ENCODE assay signal across 16 cellular contexts in the genomic region with DNA sequence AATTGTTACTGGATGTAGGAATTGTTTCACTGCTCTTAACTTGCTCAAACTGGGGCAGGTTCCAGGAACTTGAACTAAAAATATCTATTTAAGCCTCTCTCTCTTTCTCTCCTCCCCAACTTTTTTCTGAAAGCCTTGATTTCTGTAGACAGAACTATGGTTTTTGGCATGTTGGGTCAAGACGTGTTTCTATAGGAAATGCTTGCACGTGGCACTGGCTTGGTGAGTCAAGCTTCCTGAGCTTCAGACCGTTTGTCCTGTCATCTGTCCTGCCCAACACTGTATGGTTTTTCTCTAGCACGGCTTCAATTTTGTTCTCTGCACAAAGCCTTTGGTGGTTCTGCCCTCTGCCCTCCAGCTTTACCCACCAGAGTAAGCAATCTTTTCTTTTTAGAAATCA. TPM values are rescaled to one million over a fixed set of nuclear protein-coding genes. Genes with fewer than 3 reads are reported as not detected.
A peak's percentile ranks its signal among the peaks of the same experiment; 100 is the strongest.
DNase-seq lines count a peak whose midpoint lies in the region; ATAC-seq, FAIRE-seq and TF ChIP-seq lines count a peak whose summit lies in the region.
"Had no signal": no experiment of that assay in that cellular context is flagged by ENCODE, and none has a peak within 500 bp of the region (broad histone marks: within the 10 kb centered on the region; RNA-seq: fewer than 3 reads in every experiment).

No MANE protein-coding gene starts in this region.

- peak; percentile 81 for ATAC-seq in RWPE2 (ENCODE audit: low read depth)
- ATAC-seq in GM18907 (IDR thresholded peaks at IDR 0.05; ENCODE audit: unreplicated experiment), result no peak
- ATAC-seq: Right ventricle myocardium inferior had no signal

- no peak for TF ChIP-seq POLR2A in endothelial cell of umbilical vein (IDR thresholded peaks at IDR 0.05; ENCODE audit: low read depth, low read length)

- H3K4me3 ChIP-seq in RWPE2 (ENCODE audit: severe bottlenecking) (no peak overlapping the region), endothelial cell of umbilical vein (replicated peaks in 1 of 3; ENCODE audit: insufficient read depth in 1 of 3, low read depth in 1 of 3, low read length in 3 of 3) (no peak overlapping the region), Karpas-422 (ENCODE audit: low read length) (no peak overlapping the region)
- H3K4me3 ChIP-seq: cardiac muscle cell had no signal

- H3K4me2 ChIP-seq in endothelial cell of umbilical vein (ENCODE audit: insufficient read depth, low read length) (peak overlapping the region; percentile 48), Karpas-422 (ENCODE audit: low read depth, low read length, poor library complexity, severe bottlenecking) (no peak overlapping the region)

- H4K20me1 ChIP-seq in endothelial cell of umbilical vein (replicated peaks; ENCODE audit: control insufficient read depth, extremely low read depth, insufficient read depth, low read length) (no peaks in the 10 kb centered on the region), Karpas-422 (ENCODE audit: insufficient read depth, low read depth, low read length) (no peaks in the 10 kb centered on the region)

- H3K4me1 ChIP-seq in RWPE2 (ENCODE audit: insufficient read depth, poor library complexity, severe bottlenecking) (peaks cover 21% of the 10 kb centered on the region), endothelial cell of umbilical vein (ENCODE audit: control insufficient read depth, extremely low read depth, insufficient read depth, low read length) (peaks cover 22% of the 10 kb centered on the region), Karpas-422 (ENCODE audit: low read length) (no peaks in the 10 kb centered on the region)

- no peak overlapping the region for H2AFZ ChIP-seq in endothelial cell of umbilical vein (ENCODE audit: low read depth, low read length)
- H2AFZ ChIP-seq in Karpas-422 (ENCODE audit: low read length), result no peak overlapping the region

- FAIRE-seq in endothelial cell of umbilical vein (lab: Jason Lieb, UNC), result peak; percentile 84
- FAIRE-seq: kidney had no signal

- H3K9ac ChIP-seq in endothelial cell of umbilical vein (replicated peaks; ENCODE audit: extremely low read depth, insufficient read depth, low read length) (no peak overlapping the region), Karpas-422 (ENCODE audit: low read length) (no peak overlapping the region)

- DNase-seq in HFFc6 (no peak), RWPE2 (ENCODE audit: low spot score) (no peak), endothelial cell of umbilical vein (ENCODE audit: low read depth, low spot score) (peak; percentile 67), osteocyte (ENCODE audit: extremely low spot score, unreplicated experiment) (peak; percentile 8), Karpas-422 (no peak), amygdala (lab: John Stamatoyannopoulos, UW) (no peak), NCI-H526 (lab: John Stamatoyannopoulos, UW) (no peak)
- DNase-seq: kidney, naive B cell, NCI-H1092 treated with DMSO at 0.1 percent for 48 hours, NCI-H446 treated with DMSO at 0.1 percent for 48 hours had no signal

- intact Hi-C loops in endothelial cell of umbilical vein (cut with micrococcal nuclease), result loop anchor here (1.0 kb wide), 1 partner anchor 14 kb away; a partner anchor contains a TSS

- H3K9me3 ChIP-seq in RWPE2 (ENCODE audit: severe bottlenecking), result no peaks in the 10 kb centered on the region
- H3K9me3 ChIP-seq in endothelial cell of umbilical vein (replicated peaks; ENCODE audit: control insufficient read depth, insufficient read depth, low read length), result no peaks in the 10 kb centered on the region
- H3K9me3 ChIP-seq in Karpas-422 (ENCODE audit: low read length), result no peaks in the 10 kb centered on the region

- H3K4me1 Mint-ChIP-seq in HFFc6 (ENCODE audit: low read depth), result peaks cover 25% of the 10 kb centered on the region
- H3K4me1 Mint-ChIP-seq in osteocyte (ENCODE audit: unreplicated experiment), result no peaks in the 10 kb centered on the region

- POLR2A ChIA-PET in endothelial cell of umbilical vein (lab: Charles Lee), result interaction anchor here (0.7 kb wide), 1 partner anchor 801 kb away, joined by 3 read pairs; no protein-coding TSS in a partner anchor

- no peaks in the 10 kb centered on the region for H3K27me3 ChIP-seq in RWPE2 (ENCODE audit: insufficient read depth, poor library complexity, severe bottlenecking)
- no peaks in the 10 kb centered on the region for H3K27me3 ChIP-seq in endothelial cell of umbilical vein (ENCODE audit: control insufficient read depth in 2 of 2, insufficient read depth in 2 of 2, low read length in 2 of 2)
- H3K27me3 ChIP-seq in Karpas-422 (ENCODE audit: low read length), result no peaks in the 10 kb centered on the region
- H3K27me3 ChIP-seq: cardiac muscle cell had no signal

- dilution Hi-C loops in endothelial cell of umbilical vein (cut with MboI; ENCODE audit: extremely low pct_ligation_motif_present, low sequenced_read_pairs), result no loop called here

- H3K4me3 Mint-ChIP-seq in HFFc6, result no peak overlapping the region
- no peak overlapping the region for H3K4me3 Mint-ChIP-seq in osteocyte (ENCODE audit: unreplicated experiment)
- H3K4me3 Mint-ChIP-seq: naive B cell, type B pancreatic cell had no signal

- peak overlapping the region; percentile 62 for H3K27ac ChIP-seq in RWPE2 (ENCODE audit: poor library complexity, severe bottlenecking)
- H3K27ac ChIP-seq in endothelial cell of umbilical vein (ENCODE audit: insufficient read depth, low read depth, low read length), result peak overlapping the region; percentile 57
- H3K27ac ChIP-seq in Karpas-422 (ENCODE audit: low read length), result no peak overlapping the region
- H3K27ac ChIP-seq: cardiac muscle cell, VCaP had no signal

- no peaks in the 10 kb centered on the region for H3K79me2 ChIP-seq in endothelial cell of umbilical vein (ENCODE audit: control insufficient read depth, insufficient read depth, low read length)
- H3K79me2 ChIP-seq in Karpas-422 (ENCODE audit: low read length), result no peaks in the 10 kb centered on the region

- peaks cover 64% of the 10 kb centered on the region for H3K36me3 ChIP-seq in RWPE2 (ENCODE audit: low read depth)
- peaks cover 14 to 17% of the 10 kb centered on the region in 2 experiments for H3K36me3 ChIP-seq in endothelial cell of umbilical vein (ENCODE audit: control insufficient read depth in 2 of 2, extremely low read depth in 1 of 2, insufficient read depth in 2 of 2, low read length in 2 of 2)
- peaks cover 42% of the 10 kb centered on the region for H3K36me3 ChIP-seq in Karpas-422 (ENCODE audit: insufficient read depth, low read length)

- H3K9me3 Mint-ChIP-seq in HFFc6 (no peaks in the 10 kb centered on the region), osteocyte (ENCODE audit: unreplicated experiment) (no peaks in the 10 kb centered on the region)
- H3K9me3 Mint-ChIP-seq: naive B cell, type B pancreatic cell had no signal

- H3K9me1 ChIP-seq in endothelial cell of umbilical vein (replicated peaks; ENCODE audit: control insufficient read depth, extremely low read depth, insufficient read depth, low read length), result no peaks in the 10 kb centered on the region

- H3K27me3 Mint-ChIP-seq in HFFc6 (ENCODE audit: insufficient read depth) (peaks cover 3% of the 10 kb centered on the region; the same call in 1 of the 2 replicates), osteocyte (ENCODE audit: unreplicated experiment) (no peaks in the 10 kb centered on the region)
- H3K27me3 Mint-ChIP-seq: naive B cell, type B pancreatic cell had no signal

- no peaks in the 10 kb centered on the region for H3K9me2 ChIP-seq in Karpas-422 (replicated peaks; ENCODE audit: insufficient read depth, low read length)

- H3K36me3 Mint-ChIP-seq in HFFc6 (ENCODE audit: low read depth) (peaks cover 47% of the 10 kb centered on the region), osteocyte (ENCODE audit: unreplicated experiment) (peaks cover 63% of the 10 kb centered on the region)

- no TSS peak for BruUV-seq in endothelial cell of umbilical vein (replicated peaks; lab: Mats Ljungman, UMichigan)

- CTCF ChIA-PET in endothelial cell of umbilical vein (lab: Charles Lee), result interaction anchor here (0.8 to 1.5 kb wide), 5 partner anchors 18 to 238 kb away, joined by 3 to 7 read pairs (median 4); no protein-coding TSS in a partner anchor

- no peak for TF ChIP-seq CTCF in HFFc6 (IDR thresholded peaks at IDR 0.05)
- no peak for TF ChIP-seq CTCF in RWPE2 (IDR thresholded peaks at IDR 0.05; ENCODE audit: poor library complexity, severe bottlenecking)
- TF ChIP-seq CTCF in endothelial cell of umbilical vein (IDR thresholded peaks at IDR 0.05; ENCODE audit: extremely low read depth in 1 of 2, insufficient read depth in 1 of 2, low read depth in 1 of 2, low read length in 2 of 2), result no peak
- TF ChIP-seq CTCF in osteocyte (IDR thresholded peaks at IDR 0.05), result no peak

- H3K27ac Mint-ChIP-seq in HFFc6 (peak overlapping the region; percentile 18; the same call in 1 of the 2 replicates), osteocyte (ENCODE audit: unreplicated experiment) (no peak overlapping the region)
- H3K27ac Mint-ChIP-seq: type B pancreatic cell had no signal

RNA-seq across cellular contexts. Expression of a gene that starts 13.5 kb away (rescaled TPM):
- 10 to 100 TPM; 13.9 to 17.2 (median 15.8) TPM for total RNA-seq in HFFc6 (2021; fragmentation: NEBNext Ultra II Directional; extraction: Animal tissue kit (Norgen Biotek cat#: 25700))
- 16.0 and 18.2 TPM in 2 replicates for total RNA-seq in endothelial cell of umbilical vein
- 8.7 and 8.8 TPM in 2 replicates for polyA plus RNA-seq in endothelial cell of umbilical vein
- 8.5 TPM in 2 replicates for polyA plus RNA-seq in endothelial cell of umbilical vein (2011; cell fraction: cytosol; rRNA removed)
- 6.9 and 7.8 TPM in 2 replicates for polyA plus RNA-seq in endothelial cell of umbilical vein (2011; cell fraction: nucleus; rRNA removed)
- 11.4 and 13.7 TPM in 2 replicates for polyA plus RNA-seq in endothelial cell of umbilical vein (2012)
- polyA minus RNA-seq in endothelial cell of umbilical vein, result 19.6 and 20.1 TPM in 2 replicates
- polyA minus RNA-seq in endothelial cell of umbilical vein (2011; cell fraction: cytosol; rRNA and poly(A)+ RNA removed), result 15.2 TPM
- 8.1 and 13.4 TPM in 2 replicates for polyA minus RNA-seq in endothelial cell of umbilical vein (2011; cell fraction: nucleus; rRNA and poly(A)+ RNA removed)
- total RNA-seq in osteocyte, result 16.0 and 17.8 TPM in 2 replicates
- 19.8 and 29.2 TPM in 2 replicates for total RNA-seq in Karpas-422 (2014; rRNA removed; shearing (Covaris generic); ENCODE audit: low replicate concordance)

RNA-seq across cellular contexts. Expression of a gene that starts 13.5 kb away (rescaled TPM):
- total RNA-seq in HFFc6 (2021; fragmentation: NEBNext Ultra II Directional; extraction: Animal tissue kit (Norgen Biotek cat#: 25700)), result 10 to 100 TPM; 17.9 to 21.3 (median 19.8) TPM
- total RNA-seq in endothelial cell of umbilical vein (11.7 and 19.5 TPM in 2 replicates), osteocyte (20.5 and 23.9 TPM in 2 replicates)
- 12.7 and 13.9 TPM in 2 replicates for polyA plus RNA-seq in endothelial cell of umbilical vein
- 18.5 and 19.7 TPM in 2 replicates for polyA plus RNA-seq in endothelial cell of umbilical vein (2011; cell fraction: cytosol; rRNA removed)
- polyA plus RNA-seq in endothelial cell of umbilical vein (2011; cell fraction: nucleus; rRNA removed), result 13.4 and 14.0 TPM in 2 replicates
- 13.7 and 19.9 TPM in 2 replicates for polyA plus RNA-seq in endothelial cell of umbilical vein (2012)
- 13.8 and 15.6 TPM in 2 replicates for polyA minus RNA-seq in endothelial cell of umbilical vein
- 9.6 TPM for polyA minus RNA-seq in endothelial cell of umbilical vein (2011; cell fraction: cytosol; rRNA and poly(A)+ RNA removed)
- polyA minus RNA-seq in endothelial cell of umbilical vein (2011; cell fraction: nucleus; rRNA and poly(A)+ RNA removed), result 5.7 and 6.7 TPM in 2 replicates
- total RNA-seq in Karpas-422 (2014; rRNA removed; shearing (Covaris generic); ENCODE audit: low replicate concordance), result 20.9 and 23.2 TPM in 2 replicates

Comparison
In these comparisons a context has a peak if more than half of its experiments do, and no peak if none do; other contexts are left out.
1. DNase-seq: peak in endothelial cell of umbilical vein (single experiment) and osteocyte (single experiment); none in HFFc6 (single experiment), RWPE2 (single experiment), Karpas-422 (single experiment), amygdala (0 of 56) and NCI-H526 (0 of 2).